ENCODE assay signal across 18 cellular contexts in the genomic region with DNA sequence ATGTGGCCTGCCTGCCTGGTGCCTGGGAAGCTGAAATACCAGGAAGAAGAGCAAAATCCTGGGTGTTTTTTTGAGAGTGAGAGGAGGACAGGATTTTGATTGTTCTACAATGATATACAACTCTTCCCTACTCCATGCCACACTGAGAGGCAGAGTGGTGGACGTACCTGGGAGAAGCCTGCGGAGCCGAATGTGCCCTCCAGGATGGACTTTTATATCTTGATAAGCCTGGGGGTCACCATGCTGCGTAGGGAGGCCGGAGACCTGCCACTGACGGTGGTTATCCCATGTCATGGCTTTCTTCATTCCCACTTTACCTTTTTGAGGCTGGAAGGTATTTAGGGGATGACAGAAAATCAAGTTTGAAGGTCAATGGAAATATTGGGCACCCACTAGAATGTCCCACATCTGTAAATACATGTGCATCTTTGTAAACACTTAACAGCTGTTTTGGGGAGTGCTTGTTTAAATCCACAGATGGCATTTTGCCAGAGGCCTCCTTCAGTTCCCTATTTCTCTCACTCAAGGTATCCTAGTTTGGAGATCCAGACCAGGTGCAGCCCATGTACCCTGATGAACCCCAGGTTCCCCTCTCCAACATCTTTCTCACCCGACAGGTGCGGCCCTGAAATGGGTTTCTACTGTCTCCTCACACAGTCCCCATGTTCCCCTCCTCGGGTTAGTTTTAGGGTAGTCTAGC. TPM values are rescaled to one million over a fixed set of nuclear protein-coding genes. Genes with fewer than 3 reads are reported as not detected.
"Had no signal": no experiment of that assay in that cellular context is flagged by ENCODE, and none has a peak within 500 bp of the region (broad histone marks: within the 10 kb centered on the region; RNA-seq: fewer than 3 reads in every experiment).

No MANE protein-coding gene starts in this region.

- ATAC-seq: activated T-helper 17 cell treated with anti-CD3 and anti-CD28 coated beads, Interleukin-2, amount 50 U/mL, for 72 hours; gastroesophageal sphincter; heart right ventricle; left colon had no signal

- H3K36me3 Mint-ChIP-seq: activated naive CD4-positive, alpha-beta T cell treated with anti-CD3 and anti-CD28 coated beads, Interleukin-2, amount 10 ng/mL, durations not matched to agents 7 days and 5 days had no signal

- H3K4me3 ChIP-seq: gastroesophageal sphincter, lung, ovary, testis had no signal

- H3K9me3 Mint-ChIP-seq: activated B cell treated with CpG ODN at 0.5 μM for 24 hours; activated CD4-positive, alpha-beta T cell treated with anti-CD3 and anti-CD28 coated beads, Interleukin-2, amount 10 ng/mL, durations not matched to agents 7 days and 5 days; activated naive CD4-positive, alpha-beta T cell treated with anti-CD3 and anti-CD28 coated beads, Interleukin-2, amount 10 ng/mL, durations not matched to agents 7 days and 5 days; activated T-helper 17 cell treated with anti-CD3 and anti-CD28 coated beads, Interleukin-2, amount 50 U/mL, for 72 hours had no signal

- H3K9me3 ChIP-seq: gastroesophageal sphincter, heart right ventricle, ovary, stomach, testis, upper lobe of left lung had no signal

- H3K27ac ChIP-seq: gastroesophageal sphincter, ovary, testis had no signal

- H3K36me3 ChIP-seq: gastroesophageal sphincter, heart right ventricle, ovary, stomach, upper lobe of left lung had no signal

- DNase-seq: activated B cell treated with CpG ODN at 0.5 μM for 24 hours; activated CD4-positive, alpha-beta T cell treated with anti-CD3 and anti-CD28 coated beads, Interleukin-2, amount 10 ng/mL, durations not matched to agents 7 days and 5 days; activated naive CD4-positive, alpha-beta T cell treated with anti-CD3 and anti-CD28 coated beads, Interleukin-2, amount 10 ng/mL, durations not matched to agents 7 days and 5 days; erythroblast; heart right ventricle; left colon; ovary; stimulated activated CD4-positive, alpha-beta T cell treated with anti-CD3 and anti-CD28 coated beads, Interleukin-12 subunit alpha, Interleukin-12 subunit beta, amount 100 ng/mL, for 4 hours; stimulated activated CD4-positive, alpha-beta T cell treated with anti-CD3 and anti-CD28 coated beads, Interleukin-2, amount 100 ng/mL, for 24 hours; stomach; SW 1271; testis had no signal

- FAIRE-seq: astrocyte, islet of Langerhans had no signal

- H3K27ac Mint-ChIP-seq: activated B cell treated with CpG ODN at 0.5 μM for 24 hours; activated CD4-positive, alpha-beta T cell treated with anti-CD3 and anti-CD28 coated beads, Interleukin-2, amount 10 ng/mL, durations not matched to agents 7 days and 5 days; activated naive CD4-positive, alpha-beta T cell treated with anti-CD3 and anti-CD28 coated beads, Interleukin-2, amount 10 ng/mL, durations not matched to agents 7 days and 5 days; activated T-helper 17 cell treated with anti-CD3 and anti-CD28 coated beads, Interleukin-2, amount 50 U/mL, for 72 hours had no signal

- H3K4me3 Mint-ChIP-seq: activated B cell treated with CpG ODN at 0.5 μM for 24 hours; activated CD4-positive, alpha-beta T cell treated with anti-CD3 and anti-CD28 coated beads, Interleukin-2, amount 10 ng/mL, durations not matched to agents 7 days and 5 days; activated naive CD4-positive, alpha-beta T cell treated with anti-CD3 and anti-CD28 coated beads, Interleukin-2, amount 10 ng/mL, durations not matched to agents 7 days and 5 days; activated T-helper 17 cell treated with anti-CD3 and anti-CD28 coated beads, Interleukin-2, amount 50 U/mL, for 72 hours had no signal

- H3K4me1 Mint-ChIP-seq: activated CD4-positive, alpha-beta T cell treated with anti-CD3 and anti-CD28 coated beads, Interleukin-2, amount 10 ng/mL, durations not matched to agents 7 days and 5 days; activated naive CD4-positive, alpha-beta T cell treated with anti-CD3 and anti-CD28 coated beads, Interleukin-2, amount 10 ng/mL, durations not matched to agents 7 days and 5 days; activated T-helper 17 cell treated with anti-CD3 and anti-CD28 coated beads, Interleukin-2, amount 50 U/mL, for 72 hours had no signal

- H3K27me3 ChIP-seq: ovary, testis had no signal

RNA-seq across cellular contexts. Expression of a gene that starts 1.1 kb away (rescaled TPM):
- total RNA-seq: activated B cell treated with CpG ODN at 0.5 μM for 24 hours; activated T-helper 17 cell treated with anti-CD3 and anti-CD28 coated beads, Interleukin-2, amount 50 U/mL, for 72 hours; left colon had no signal
